Comparison of ENCODE assay signal across 14 cellular contexts in the genomic region with DNA sequence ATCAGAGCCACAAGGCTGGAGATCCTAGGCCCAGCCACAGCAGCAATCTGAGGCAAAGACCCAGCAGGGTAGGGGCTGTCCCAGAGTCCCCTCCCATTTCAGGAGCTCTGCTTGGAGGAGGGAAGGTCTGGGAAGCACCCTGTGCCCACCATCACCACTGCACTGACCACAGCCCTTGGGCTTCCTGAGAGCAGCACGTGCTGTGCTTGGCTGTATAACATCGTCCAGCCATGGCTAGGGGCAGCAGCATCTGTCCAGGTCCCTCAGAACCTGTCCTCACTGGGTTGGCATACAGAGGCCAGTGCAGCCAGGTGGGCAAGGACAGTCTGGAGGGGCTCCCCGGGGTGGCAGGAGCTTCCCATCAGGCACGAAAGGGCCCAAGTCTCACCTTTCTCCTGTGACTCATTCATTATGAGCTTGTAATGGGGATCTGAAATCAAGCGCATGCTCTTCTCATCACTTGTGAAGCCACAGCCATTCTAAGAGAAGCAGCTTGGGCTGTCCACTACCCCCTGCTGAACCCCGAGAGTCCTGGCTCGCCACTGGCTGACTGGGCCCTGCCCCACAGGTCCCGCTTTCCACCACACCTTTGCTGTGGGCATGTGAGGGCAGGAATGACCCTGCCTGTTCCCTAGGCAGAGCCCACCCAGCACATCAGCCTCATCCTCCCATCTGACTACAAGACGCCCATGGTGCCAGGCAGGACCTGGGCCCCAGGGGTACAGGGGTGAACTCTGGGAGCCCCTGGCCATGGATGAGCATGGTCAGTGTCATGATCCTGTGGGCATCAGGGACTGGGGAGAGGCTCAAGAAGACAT.
"Had no signal": no experiment of that assay in that cellular context is flagged by ENCODE, and none has a peak within 500 bp of the region (broad histone marks: within the 10 kb centered on the region; RNA-seq: fewer than 3 reads in every experiment).

No MANE protein-coding gene starts in this region.

- H3K4me1 Mint-ChIP-seq: memory B cell had no signal

- DNase-seq: activated CD4-positive, alpha-beta T cell treated with anti-CD3 and anti-CD28 coated beads, Interleukin-2, amount 10 ng/mL, durations not matched to agents 7 days and 5 days; activated naive CD4-positive, alpha-beta T cell treated with Interleukin-2 at 50 U/mL for 16 hours; erythroblast; gastrocnemius medialis; left ventricle myocardium inferior; naive thymus-derived CD8-positive, alpha-beta T cell; nucleus accumbens; stimulated activated CD4-positive, alpha-beta T cell treated with anti-CD3 and anti-CD28 coated beads, Interleukin-4, amount 100 ng/mL, for 24 hours; T-helper 9 cell; testis had no signal

- H3K9me3 ChIP-seq: ascending aorta, gastrocnemius medialis, left ventricle myocardium inferior, testis, upper lobe of right lung had no signal

- H3K27ac Mint-ChIP-seq: activated CD4-positive, alpha-beta T cell treated with anti-CD3 and anti-CD28 coated beads, Interleukin-2, amount 10 ng/mL, durations not matched to agents 7 days and 5 days; memory B cell; stimulated activated naive CD8-positive, alpha-beta T cell treated with anti-CD3 and anti-CD28 coated beads, Interleukin-15, Interleukin-2, amounts not matched to agents 100 ng/mL and 50 ng/mL, for 24 hours had no signal

- ATAC-seq: gastrocnemius medialis; naive thymus-derived CD8-positive, alpha-beta T cell had no signal

- H3K4me3 Mint-ChIP-seq: activated CD4-positive, alpha-beta T cell treated with anti-CD3 and anti-CD28 coated beads, Interleukin-2, amount 10 ng/mL, durations not matched to agents 7 days and 5 days; memory B cell; naive thymus-derived CD8-positive, alpha-beta T cell; stimulated activated naive CD8-positive, alpha-beta T cell treated with anti-CD3 and anti-CD28 coated beads, Interleukin-15, Interleukin-2, amounts not matched to agents 100 ng/mL and 50 ng/mL, for 24 hours had no signal

- H3K27me3 Mint-ChIP-seq: activated CD4-positive, alpha-beta T cell treated with anti-CD3 and anti-CD28 coated beads, Interleukin-2, amount 10 ng/mL, durations not matched to agents 7 days and 5 days; memory B cell; naive thymus-derived CD8-positive, alpha-beta T cell; stimulated activated naive CD8-positive, alpha-beta T cell treated with anti-CD3 and anti-CD28 coated beads, Interleukin-15, Interleukin-2, amounts not matched to agents 100 ng/mL and 50 ng/mL, for 24 hours had no signal

- H3K9me3 Mint-ChIP-seq: activated CD4-positive, alpha-beta T cell treated with anti-CD3 and anti-CD28 coated beads, Interleukin-2, amount 10 ng/mL, durations not matched to agents 7 days and 5 days; memory B cell; naive thymus-derived CD8-positive, alpha-beta T cell; stimulated activated naive CD8-positive, alpha-beta T cell treated with anti-CD3 and anti-CD28 coated beads, Interleukin-15, Interleukin-2, amounts not matched to agents 100 ng/mL and 50 ng/mL, for 24 hours had no signal
